In genomic region chr14:68757618-68758081, GRCh38 we compare ENCODE assay signal across 2 cellular contexts.
TF ChIP-seq lines count a peak whose summit lies in the region.

No MANE protein-coding gene starts in this region.

TF ChIP-seq in endothelial cell of umbilical vein, 7 proteins besides CTCF, POLR2A, EP300 and RAD21 (continued from another document):
- TF ChIP-seq EZH2 (IDR thresholded peaks at IDR 0.05; ENCODE audit: borderline replicate concordance, low read depth, low read length, severe bottlenecking) (no peak), JUN (IDR thresholded peaks at IDR 0.05; ENCODE audit: borderline replicate concordance, insufficient read depth, insufficient read length, low read depth) (no peak), POLR2AphosphoS5 (IDR thresholded peaks at IDR 0.05; ENCODE audit: insufficient read depth, low read depth, low read length) (no peak), MAX (IDR thresholded peaks at IDR 0.05; ENCODE audit: insufficient read depth, insufficient read length) (no peak)

TF ChIP-seq in SK-N-SH, 30 proteins besides CTCF, POLR2A, EP300 and RAD21 (continued from another document):
- no peak for TF ChIP-seq TAF1 (IDR thresholded peaks at IDR 0.05; ENCODE audit: borderline replicate concordance, low read depth, low read length)
